ENCODE assay signal across 1 cellular context in genomic region chr9:137229903-137230719, GRCh38.
TF ChIP-seq lines count a peak whose summit lies in the region.

No MANE protein-coding gene starts in this region.

TF ChIP-seq in HepG2, 621 proteins besides CTCF, POLR2A, EP300 and RAD21 (continued from another document and continues in another):
- TF ChIP-seq TRAFD1 (CRISPR knock-in tag; IDR thresholded peaks at IDR 0.05; ENCODE audit: borderline replicate concordance) (no peak), SNRNP70 (IDR thresholded peaks at IDR 0.05; ENCODE audit: low read depth, low read length) (no peak), ZFP37 (CRISPR knock-in tag; IDR thresholded peaks at IDR 0.05; ENCODE audit: borderline replicate concordance) (no peak), ZNF354B (CRISPR knock-in tag; IDR thresholded peaks at IDR 0.05) (no peak), ZBTB42 (CRISPR knock-in tag; IDR thresholded peaks at IDR 0.05) (no peak), ELF4 (CRISPR knock-in tag; IDR thresholded peaks at IDR 0.05; ENCODE audit: borderline replicate concordance) (no peak), KAT2B (IDR thresholded peaks at IDR 0.05; ENCODE audit: borderline replicate concordance, low read depth, low read length) (no peak), ZNF709 (CRISPR knock-in tag; IDR thresholded peaks at IDR 0.05) (no peak), ZSCAN30 (CRISPR knock-in tag; IDR thresholded peaks at IDR 0.05) (no peak), ZBTB44 (CRISPR knock-in tag; IDR thresholded peaks at IDR 0.05) (no peak), RCOR2 (CRISPR knock-in tag; IDR thresholded peaks at IDR 0.05) (no peak), ZNF772 (CRISPR knock-in tag; IDR thresholded peaks at IDR 0.05) (no peak; the same call in 1 of the 2 replicates), ZBTB43 (CRISPR knock-in tag; conservative IDR thresholded peaks at IDR 0.05) (no peak), ZNF788 (CRISPR knock-in tag; IDR thresholded peaks at IDR 0.05; ENCODE audit: borderline replicate concordance) (no peak), FOXO1 (CRISPR knock-in tag; IDR thresholded peaks at IDR 0.05) (no peak), ZNF562 (CRISPR knock-in tag; IDR thresholded peaks at IDR 0.05; ENCODE audit: borderline replicate concordance) (no peak), ZSCAN21 (CRISPR knock-in tag; IDR thresholded peaks at IDR 0.05; ENCODE audit: borderline replicate concordance) (peak; percentile 81), ZNF629 (CRISPR knock-in tag; conservative IDR thresholded peaks at IDR 0.05) (no peak; the same call in 1 of the 2 replicates), ZNF577 (CRISPR knock-in tag; IDR thresholded peaks at IDR 0.05; ENCODE audit: borderline replicate concordance, low read depth) (no peak), ZC3H4 (CRISPR knock-in tag; IDR thresholded peaks at IDR 0.05; ENCODE audit: borderline replicate concordance) (no peak), MED13 (CRISPR knock-in tag; IDR thresholded peaks at IDR 0.05) (no peak), NR2C2 (CRISPR knock-in tag; IDR thresholded peaks at IDR 0.05; ENCODE audit: borderline replicate concordance) (peak; percentile 98), RBAK (CRISPR knock-in tag; IDR thresholded peaks at IDR 0.05) (no peak), ZNF18 (CRISPR knock-in tag; IDR thresholded peaks at IDR 0.05; ENCODE audit: insufficient replicate concordance) (peak; percentile 89), GATA4 (IDR thresholded peaks at IDR 0.05; ENCODE audit: borderline replicate concordance, low read depth) (no peak), ZNF331 (CRISPR knock-in tag; IDR thresholded peaks at IDR 0.05) (0 out of 2 replicates have a peak, but pooled peaks have one; percentile 11), EHMT2 (IDR thresholded peaks at IDR 0.05; ENCODE audit: borderline replicate concordance, low read depth, low read length) (no peak), POLR2AphosphoS2 (IDR thresholded peaks at IDR 0.05; ENCODE audit: low read depth, low read length) (no peak), MYNN (CRISPR knock-in tag; IDR thresholded peaks at IDR 0.05; ENCODE audit: low read depth) (no peak), MEIS2 (CRISPR knock-in tag; IDR thresholded peaks at IDR 0.05) (no peak), DNMT1 (CRISPR knock-in tag; IDR thresholded peaks at IDR 0.05) (no peak), ZNF496 (CRISPR knock-in tag; IDR thresholded peaks at IDR 0.05; ENCODE audit: insufficient replicate concordance) (no peak), ZNF282 (IDR thresholded peaks at IDR 0.05; ENCODE audit: partially characterized antibody) (no peak), AFF4 (CRISPR knock-in tag; IDR thresholded peaks at IDR 0.05) (no peak), FOXM1 (CRISPR knock-in tag; IDR thresholded peaks at IDR 0.05) (no peak), ARNT2 (CRISPR knock-in tag; IDR thresholded peaks at IDR 0.05; ENCODE audit: low read depth) (no peak; the same call in 1 of the 2 replicates), THAP7 (CRISPR knock-in tag; IDR thresholded peaks at IDR 0.05) (no peak), FOXP1 (IDR thresholded peaks at IDR 0.05) (no peak), FOXP1 (CRISPR knock-in tag; IDR thresholded peaks at IDR 0.05) (no peak), ZNF7 (CRISPR knock-in tag; IDR thresholded peaks at IDR 0.05) (no peak)
- TF ChIP-seq, protein P1, sequence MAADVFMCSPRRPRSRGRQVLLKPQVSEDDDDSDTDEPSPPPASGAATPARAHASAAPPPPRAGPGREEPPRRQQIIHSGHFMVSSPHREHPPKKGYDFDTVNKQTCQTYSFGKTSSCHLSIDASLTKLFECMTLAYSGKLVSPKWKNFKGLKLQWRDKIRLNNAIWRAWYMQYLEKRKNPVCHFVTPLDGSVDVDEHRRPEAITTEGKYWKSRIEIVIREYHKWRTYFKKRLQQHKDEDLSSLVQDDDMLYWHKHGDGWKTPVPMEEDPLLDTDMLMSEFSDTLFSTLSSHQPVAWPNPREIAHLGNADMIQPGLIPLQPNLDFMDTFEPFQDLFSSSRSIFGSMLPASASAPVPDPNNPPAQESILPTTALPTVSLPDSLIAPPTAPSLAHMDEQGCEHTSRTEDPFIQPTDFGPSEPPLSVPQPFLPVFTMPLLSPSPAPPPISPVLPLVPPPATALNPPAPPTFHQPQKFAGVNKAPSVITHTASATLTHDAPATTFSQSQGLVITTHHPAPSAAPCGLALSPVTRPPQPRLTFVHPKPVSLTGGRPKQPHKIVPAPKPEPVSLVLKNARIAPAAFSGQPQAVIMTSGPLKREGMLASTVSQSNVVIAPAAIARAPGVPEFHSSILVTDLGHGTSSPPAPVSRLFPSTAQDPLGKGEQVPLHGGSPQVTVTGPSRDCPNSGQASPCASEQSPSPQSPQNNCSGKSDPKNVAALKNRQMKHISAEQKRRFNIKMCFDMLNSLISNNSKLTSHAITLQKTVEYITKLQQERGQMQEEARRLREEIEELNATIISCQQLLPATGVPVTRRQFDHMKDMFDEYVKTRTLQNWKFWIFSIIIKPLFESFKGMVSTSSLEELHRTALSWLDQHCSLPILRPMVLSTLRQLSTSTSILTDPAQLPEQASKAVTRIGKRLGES (CRISPR knock-in tag; IDR thresholded peaks at IDR 0.05; ENCODE audit: borderline replicate concordance) = no peak
- TF ChIP-seq, protein P2, sequence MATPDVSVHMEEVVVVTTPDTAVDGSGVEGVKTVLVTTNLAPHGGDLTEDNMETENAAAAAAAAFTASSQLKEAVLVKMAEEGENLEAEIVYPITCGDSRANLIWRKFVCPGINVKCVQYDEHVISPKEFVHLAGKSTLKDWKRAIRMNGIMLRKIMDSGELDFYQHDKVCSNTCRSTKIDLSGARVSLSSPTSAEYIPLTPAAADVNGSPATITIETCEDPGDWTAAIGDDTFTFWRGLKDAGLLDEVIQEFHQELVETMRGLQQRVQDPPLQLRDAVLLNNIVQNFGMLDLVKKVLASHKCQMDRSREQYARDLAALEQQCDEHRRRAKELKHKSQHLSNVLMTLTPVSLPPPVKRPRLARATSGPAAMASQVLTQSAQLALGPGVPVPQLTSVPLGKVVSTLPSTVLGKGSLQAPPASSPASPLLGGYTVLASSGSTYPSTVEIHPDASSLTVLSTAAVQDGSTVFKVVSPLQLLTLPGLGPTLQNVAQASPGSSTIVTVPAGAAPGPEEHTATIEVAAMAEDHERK (CRISPR knock-in tag; IDR thresholded peaks at IDR 0.05; ENCODE audit: low read depth) = no peak
- TF ChIP-seq, protein P3, sequence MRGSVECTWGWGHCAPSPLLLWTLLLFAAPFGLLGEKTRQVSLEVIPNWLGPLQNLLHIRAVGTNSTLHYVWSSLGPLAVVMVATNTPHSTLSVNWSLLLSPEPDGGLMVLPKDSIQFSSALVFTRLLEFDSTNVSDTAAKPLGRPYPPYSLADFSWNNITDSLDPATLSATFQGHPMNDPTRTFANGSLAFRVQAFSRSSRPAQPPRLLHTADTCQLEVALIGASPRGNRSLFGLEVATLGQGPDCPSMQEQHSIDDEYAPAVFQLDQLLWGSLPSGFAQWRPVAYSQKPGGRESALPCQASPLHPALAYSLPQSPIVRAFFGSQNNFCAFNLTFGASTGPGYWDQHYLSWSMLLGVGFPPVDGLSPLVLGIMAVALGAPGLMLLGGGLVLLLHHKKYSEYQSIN (CRISPR knock-in tag; IDR thresholded peaks at IDR 0.05; ENCODE audit: borderline replicate concordance) = no peak
- TF ChIP-seq, protein P4, sequence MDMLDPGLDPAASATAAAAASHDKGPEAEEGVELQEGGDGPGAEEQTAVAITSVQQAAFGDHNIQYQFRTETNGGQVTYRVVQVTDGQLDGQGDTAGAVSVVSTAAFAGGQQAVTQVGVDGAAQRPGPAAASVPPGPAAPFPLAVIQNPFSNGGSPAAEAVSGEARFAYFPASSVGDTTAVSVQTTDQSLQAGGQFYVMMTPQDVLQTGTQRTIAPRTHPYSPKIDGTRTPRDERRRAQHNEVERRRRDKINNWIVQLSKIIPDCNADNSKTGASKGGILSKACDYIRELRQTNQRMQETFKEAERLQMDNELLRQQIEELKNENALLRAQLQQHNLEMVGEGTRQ (IDR thresholded peaks at IDR 0.05; ENCODE audit: low read depth, low read length) = no peak
- TF ChIP-seq, protein P4 (CRISPR knock-in tag; IDR thresholded peaks at IDR 0.05; ENCODE audit: borderline replicate concordance) = no peak
- TF ChIP-seq, protein P5, sequence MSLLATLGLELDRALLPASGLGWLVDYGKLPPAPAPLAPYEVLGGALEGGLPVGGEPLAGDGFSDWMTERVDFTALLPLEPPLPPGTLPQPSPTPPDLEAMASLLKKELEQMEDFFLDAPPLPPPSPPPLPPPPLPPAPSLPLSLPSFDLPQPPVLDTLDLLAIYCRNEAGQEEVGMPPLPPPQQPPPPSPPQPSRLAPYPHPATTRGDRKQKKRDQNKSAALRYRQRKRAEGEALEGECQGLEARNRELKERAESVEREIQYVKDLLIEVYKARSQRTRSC (CRISPR knock-in tag; IDR thresholded peaks at IDR 0.05; ENCODE audit: low read depth) = no peak
